In the genomic region with DNA sequence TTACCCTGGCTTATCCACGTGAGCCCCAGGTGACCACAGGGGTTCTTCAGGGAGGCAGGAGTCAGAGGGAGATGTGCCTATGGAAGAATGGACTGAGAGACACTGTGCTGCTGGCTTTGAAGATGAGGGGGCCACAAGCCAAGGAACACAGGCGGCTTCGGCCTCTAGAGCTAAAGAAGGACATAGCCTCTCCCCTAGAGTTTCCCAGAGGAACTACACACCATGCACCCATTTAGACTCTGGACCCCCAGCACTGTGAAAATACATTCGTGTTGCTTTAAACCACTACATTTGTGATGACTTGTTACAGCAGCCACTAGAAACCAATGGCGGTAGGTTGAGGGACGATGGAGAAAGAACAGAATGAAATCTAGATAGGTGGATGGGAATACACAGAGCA, we compare ENCODE assay signal across 18 cellular contexts. TPM values are rescaled to one million over a fixed set of nuclear protein-coding genes. Genes with fewer than 3 reads are reported as not detected.
A peak's percentile ranks its signal among the peaks of the same experiment; 100 is the strongest.
DNase-seq lines count a peak whose midpoint lies in the region; FAIRE-seq and TF ChIP-seq lines count a peak whose summit lies in the region.
"Had no signal": no experiment of that assay in that cellular context is flagged by ENCODE, and none has a peak within 500 bp of the region (broad histone marks: within the 10 kb centered on the region; RNA-seq: fewer than 3 reads in every experiment).

No MANE protein-coding gene starts in this region.

- no peaks in the 10 kb centered on the region for H3K9me2 ChIP-seq in DOHH2 (replicated peaks; ENCODE audit: control insufficient read depth, low read length)

- TF ChIP-seq CTCF in AG10803 (conservative IDR thresholded peaks at IDR 0.05; ENCODE audit: low read length) (peak; percentile 3; the same call in 1 of the 2 replicates), DOHH2 (IDR thresholded peaks at IDR 0.05; ENCODE audit: low read depth, low read length, poor library complexity, severe bottlenecking) (peak; percentile 39), WI38 (IDR thresholded peaks at IDR 0.05; ENCODE audit: low read depth, low read length) (0 out of 2 replicates have a peak, but pooled peaks have one; percentile 9), epithelial cell of proximal tubule (conservative IDR thresholded peaks at IDR 0.05; ENCODE audit: low read depth, low read length) (peak; percentile 25)

- H3F3A ChIP-seq in DOHH2 (ENCODE audit: control insufficient read depth, insufficient read depth) = 0 out of 2 replicates have a peak, but pooled peaks cover 2% of the 10 kb centered on the region

- H3K79me2 ChIP-seq in DOHH2 (ENCODE audit: control insufficient read depth, low read length) = peaks cover 91% of the 10 kb centered on the region

- FAIRE-seq in urothelium cell line (lab: Jason Lieb, UNC) = no peak
- FAIRE-seq: bronchial epithelial cell, endothelial cell of umbilical vein, GM18507 had no signal

- H3K4me1 ChIP-seq in DOHH2 (ENCODE audit: control insufficient read depth, low read length) = peaks cover 34% of the 10 kb centered on the region

- no peaks in the 10 kb centered on the region for H3K9me3 ChIP-seq in DOHH2 (ENCODE audit: control insufficient read depth, insufficient read depth, low read length)
- H3K9me3 ChIP-seq: BLaER1, Peyer's patch, tibial nerve had no signal

- no peak overlapping the region for H3K4me3 ChIP-seq in AG10803 (ENCODE audit: low read length)
- no peak overlapping the region for H3K4me3 ChIP-seq in DOHH2 (ENCODE audit: low read length)
- H3K4me3 ChIP-seq in WI38 (ENCODE audit: low read depth, low read length) = no peak overlapping the region
- no peak overlapping the region for H3K4me3 ChIP-seq in epithelial cell of proximal tubule (ENCODE audit: low read depth, low read length)
- H3K4me3 ChIP-seq: BLaER1, Peyer's patch, tibial nerve had no signal

- no peak for DNase-seq in AG10803 (ENCODE audit: low read depth)
- no peak for DNase-seq in epithelial cell of proximal tubule (ENCODE audit: low read depth)
- no peak for DNase-seq in NCI-H2081 (lab: John Stamatoyannopoulos, UW)
- DNase-seq in NCI-H1694 treated with DMSO at 0.1 percent for 48 hours (lab: John Stamatoyannopoulos, UW) = no peak
- no peak for DNase-seq in urothelium cell line (ENCODE audit: low spot score)
- no peak for DNase-seq in NCI-H2081 treated with DMSO at 0.1 percent for 48 hours (lab: John Stamatoyannopoulos, UW)
- DNase-seq: activated CD4-positive, alpha-beta T cell treated with anti-CD3 and anti-CD28 coated beads for 4 hours; activated gamma-delta T cell; NCI-H1417 treated with DMSO at 0.1 percent for 48 hours; Peyer's patch had no signal

- peaks cover 82% of the 10 kb centered on the region for H3K36me3 ChIP-seq in DOHH2 (ENCODE audit: control insufficient read depth, low read length)

- H3K27ac ChIP-seq in DOHH2 (ENCODE audit: low read depth, low read length) = no peak overlapping the region
- H3K27ac ChIP-seq: BLaER1, Peyer's patch, tibial nerve had no signal

- no peaks in the 10 kb centered on the region for H3K27me3 ChIP-seq in DOHH2 (ENCODE audit: control insufficient read depth, low read length)
- H3K27me3 ChIP-seq: BLaER1, Peyer's patch, tibial nerve had no signal

- H4K20me1 ChIP-seq in DOHH2 (ENCODE audit: control insufficient read depth, insufficient read depth, low read depth, low read length) = peaks cover 25% of the 10 kb centered on the region; the same call in 1 of the 2 replicates

- H3K4me2 ChIP-seq in DOHH2 (ENCODE audit: low read length) = no peak overlapping the region
- H3K4me2 ChIP-seq: BLaER1 had no signal

RNA-seq across cellular contexts. Expression of gene ATF5, which starts 13.7 kb away (rescaled TPM):
- 15.3 and 17.5 TPM in 2 replicates for total RNA-seq in epithelial cell of proximal tubule

RNA-seq across cellular contexts. Expression of gene NUP62, which starts 14.0 kb away (rescaled TPM):
- 83.7 and 90.5 TPM in 2 replicates for total RNA-seq in epithelial cell of proximal tubule

RNA-seq across cellular contexts. Expression of gene IL4I1, which starts 18.6 kb away (rescaled TPM):
- total RNA-seq in epithelial cell of proximal tubule = 4.0 and 9.5 TPM in 2 replicates
- total RNA-seq: NCI-H460, Peyer's patch had no signal

RNA-seq across cellular contexts. Expression of gene TBC1D17, which starts 37.8 kb away (rescaled TPM):
- total RNA-seq in epithelial cell of proximal tubule = 11.9 and 16.8 TPM in 2 replicates

RNA-seq across cellular contexts. Expression of gene AKT1S1, which starts 38.1 kb away (rescaled TPM):
- 25.8 and 34.4 TPM in 2 replicates for total RNA-seq in epithelial cell of proximal tubule
